In genomic region chr20:21653628-21654027, GRCh38 we compare ENCODE assay signal across 8 cellular contexts. TPM values are rescaled to one million over a fixed set of nuclear protein-coding genes. Genes with fewer than 3 reads are reported as not detected.
"Had no signal": no experiment of that assay in that cellular context is flagged by ENCODE, and none has a peak within 500 bp of the region (broad histone marks: within the 10 kb centered on the region; RNA-seq: fewer than 3 reads in every experiment).

No MANE protein-coding gene starts in this region.

- H3K4me1 Mint-ChIP-seq: IgD-negative memory B cell had no signal

- DNase-seq: GM23248, GOT3, H7 had no signal

- H3K4me3 Mint-ChIP-seq: IgD-negative memory B cell had no signal

- H3K36me3 ChIP-seq: HAP-1 had no signal

- H3K9me3 ChIP-seq: HAP-1 had no signal

- H3K4me3 ChIP-seq: GM23248, HAP-1 had no signal

- H3K27me3 Mint-ChIP-seq: IgD-negative memory B cell had no signal

- ATAC-seq: HCT116 had no signal

- H3K27ac ChIP-seq: GM23248 had no signal

- H3K36me3 Mint-ChIP-seq: IgD-negative memory B cell had no signal

- H3K4me1 ChIP-seq: HAP-1 had no signal

- H2AFZ ChIP-seq: GM23248 had no signal

- H3K27ac Mint-ChIP-seq: IgD-negative memory B cell had no signal

- H3K9ac ChIP-seq: GM23248 had no signal

RNA-seq across cellular contexts. Expression of gene PAX1, which starts 51.8 kb away (rescaled TPM):
- total RNA-seq: GM23248, H4, H7, HT-29 had no signal
- polyA plus RNA-seq: GM23248, IgD-negative memory B cell had no signal
